1 cellular context compared by ENCODE assay signal in the genomic region with DNA sequence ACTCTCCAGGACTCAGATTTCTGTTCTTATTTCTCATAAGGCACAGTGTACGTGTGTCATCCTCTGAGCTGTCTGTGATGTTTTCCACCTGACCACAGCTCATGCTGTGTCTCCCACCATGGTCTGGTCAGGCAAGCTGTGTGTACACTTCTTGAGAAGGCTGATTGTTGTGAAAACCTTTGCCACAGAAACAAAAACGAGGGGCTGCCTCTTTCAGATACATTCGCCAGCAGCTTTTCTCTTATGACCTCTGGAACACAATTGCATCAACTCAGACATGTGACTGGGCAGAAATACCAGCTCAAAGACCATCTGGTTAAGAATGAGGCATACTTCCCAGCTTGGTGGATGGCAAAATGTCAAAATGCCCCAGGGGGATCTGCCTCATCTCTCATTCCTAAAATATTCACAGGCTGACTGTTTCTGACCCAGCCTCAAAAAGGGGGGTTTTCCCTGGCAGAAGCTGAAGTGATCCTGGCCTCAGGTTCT.
TF ChIP-seq lines count a peak whose summit lies in the region.

No MANE protein-coding gene starts in this region.

TF ChIP-seq in SK-N-SH, 30 proteins besides CTCF, POLR2A, EP300 and RAD21 (continued from another document):
- TF ChIP-seq, protein P1, sequence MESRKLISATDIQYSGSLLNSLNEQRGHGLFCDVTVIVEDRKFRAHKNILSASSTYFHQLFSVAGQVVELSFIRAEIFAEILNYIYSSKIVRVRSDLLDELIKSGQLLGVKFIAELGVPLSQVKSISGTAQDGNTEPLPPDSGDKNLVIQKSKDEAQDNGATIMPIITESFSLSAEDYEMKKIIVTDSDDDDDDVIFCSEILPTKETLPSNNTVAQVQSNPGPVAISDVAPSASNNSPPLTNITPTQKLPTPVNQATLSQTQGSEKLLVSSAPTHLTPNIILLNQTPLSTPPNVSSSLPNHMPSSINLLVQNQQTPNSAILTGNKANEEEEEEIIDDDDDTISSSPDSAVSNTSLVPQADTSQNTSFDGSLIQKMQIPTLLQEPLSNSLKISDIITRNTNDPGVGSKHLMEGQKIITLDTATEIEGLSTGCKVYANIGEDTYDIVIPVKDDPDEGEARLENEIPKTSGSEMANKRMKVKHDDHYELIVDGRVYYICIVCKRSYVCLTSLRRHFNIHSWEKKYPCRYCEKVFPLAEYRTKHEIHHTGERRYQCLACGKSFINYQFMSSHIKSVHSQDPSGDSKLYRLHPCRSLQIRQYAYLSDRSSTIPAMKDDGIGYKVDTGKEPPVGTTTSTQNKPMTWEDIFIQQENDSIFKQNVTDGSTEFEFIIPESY (IDR thresholded peaks at IDR 0.05; ENCODE audit: borderline replicate concordance, low read depth), result 0 out of 2 replicates have a peak, but pooled peaks have one; percentile 15
- TF ChIP-seq EZH2phosphoT487 (IDR thresholded peaks at IDR 0.05; ENCODE audit: borderline replicate concordance, low read depth) (no peak), TAF1 (IDR thresholded peaks at IDR 0.05; ENCODE audit: borderline replicate concordance, low read depth, low read length) (no peak), FOXM1 (IDR thresholded peaks at IDR 0.05; ENCODE audit: low read depth) (no peak), RCOR1 (IDR thresholded peaks at IDR 0.05; ENCODE audit: low read length) (peak; percentile 11; the same call in 1 of the 2 replicates), JUND (IDR thresholded peaks at IDR 0.05) (peak; percentile 80), FOSL2 (IDR thresholded peaks at IDR 0.05; ENCODE audit: borderline replicate concordance, low read depth) (peak; percentile 83; the same call in 1 of the 2 replicates), FOXJ3 (CRISPR knock-in tag; IDR thresholded peaks at IDR 0.05) (no peak), SMC3 (IDR thresholded peaks at IDR 0.05; ENCODE audit: low read depth, low read length) (no peak), SIN3A (IDR thresholded peaks at IDR 0.05; ENCODE audit: borderline replicate concordance, low read depth, low read length) (0 out of 2 replicates have a peak, but pooled peaks have one; percentile 18), YY1 (IDR thresholded peaks at IDR 0.05; ENCODE audit: low read depth) (no peak)
- TF ChIP-seq, protein P2, sequence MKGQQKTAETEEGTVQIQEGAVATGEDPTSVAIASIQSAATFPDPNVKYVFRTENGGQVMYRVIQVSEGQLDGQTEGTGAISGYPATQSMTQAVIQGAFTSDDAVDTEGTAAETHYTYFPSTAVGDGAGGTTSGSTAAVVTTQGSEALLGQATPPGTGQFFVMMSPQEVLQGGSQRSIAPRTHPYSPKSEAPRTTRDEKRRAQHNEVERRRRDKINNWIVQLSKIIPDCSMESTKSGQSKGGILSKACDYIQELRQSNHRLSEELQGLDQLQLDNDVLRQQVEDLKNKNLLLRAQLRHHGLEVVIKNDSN (IDR thresholded peaks at IDR 0.05; ENCODE audit: borderline replicate concordance, low read depth), result peak; percentile 71
- TF ChIP-seq, protein P3, sequence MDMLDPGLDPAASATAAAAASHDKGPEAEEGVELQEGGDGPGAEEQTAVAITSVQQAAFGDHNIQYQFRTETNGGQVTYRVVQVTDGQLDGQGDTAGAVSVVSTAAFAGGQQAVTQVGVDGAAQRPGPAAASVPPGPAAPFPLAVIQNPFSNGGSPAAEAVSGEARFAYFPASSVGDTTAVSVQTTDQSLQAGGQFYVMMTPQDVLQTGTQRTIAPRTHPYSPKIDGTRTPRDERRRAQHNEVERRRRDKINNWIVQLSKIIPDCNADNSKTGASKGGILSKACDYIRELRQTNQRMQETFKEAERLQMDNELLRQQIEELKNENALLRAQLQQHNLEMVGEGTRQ (IDR thresholded peaks at IDR 0.05; ENCODE audit: borderline replicate concordance, low read depth, low read length), result no peak
- TF ChIP-seq, protein P4, sequence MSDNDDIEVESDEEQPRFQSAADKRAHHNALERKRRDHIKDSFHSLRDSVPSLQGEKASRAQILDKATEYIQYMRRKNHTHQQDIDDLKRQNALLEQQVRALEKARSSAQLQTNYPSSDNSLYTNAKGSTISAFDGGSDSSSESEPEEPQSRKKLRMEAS (IDR thresholded peaks at IDR 0.05; ENCODE audit: low read depth), result peak; percentile 75
- TF ChIP-seq, protein P5, sequence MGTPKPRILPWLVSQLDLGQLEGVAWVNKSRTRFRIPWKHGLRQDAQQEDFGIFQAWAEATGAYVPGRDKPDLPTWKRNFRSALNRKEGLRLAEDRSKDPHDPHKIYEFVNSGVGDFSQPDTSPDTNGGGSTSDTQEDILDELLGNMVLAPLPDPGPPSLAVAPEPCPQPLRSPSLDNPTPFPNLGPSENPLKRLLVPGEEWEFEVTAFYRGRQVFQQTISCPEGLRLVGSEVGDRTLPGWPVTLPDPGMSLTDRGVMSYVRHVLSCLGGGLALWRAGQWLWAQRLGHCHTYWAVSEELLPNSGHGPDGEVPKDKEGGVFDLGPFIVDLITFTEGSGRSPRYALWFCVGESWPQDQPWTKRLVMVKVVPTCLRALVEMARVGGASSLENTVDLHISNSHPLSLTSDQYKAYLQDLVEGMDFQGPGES (IDR thresholded peaks at IDR 0.05; ENCODE audit: low read depth, low read length), result no peak
